In genomic region chr12:106766393-106766826, GRCh38 we compare ENCODE assay signal across 10 cellular contexts. TPM values are rescaled to one million over a fixed set of nuclear protein-coding genes. Genes with fewer than 3 reads are reported as not detected.
A peak's percentile ranks its signal among the peaks of the same experiment; 100 is the strongest.
DNase-seq lines count a peak whose midpoint lies in the region; ATAC-seq and TF ChIP-seq lines count a peak whose summit lies in the region.
"Had no signal": no experiment of that assay in that cellular context is flagged by ENCODE, and none has a peak within 500 bp of the region (broad histone marks: within the 10 kb centered on the region; RNA-seq: fewer than 3 reads in every experiment).

No MANE protein-coding gene starts in this region.

- no peak overlapping the region for H2BK5ac ChIP-seq in mesenchymal stem cell (ENCODE audit: low read depth, low read length, poor library complexity, severe bottlenecking)

- no peak overlapping the region for H2BK120ac ChIP-seq in mesenchymal stem cell (ENCODE audit: low read depth, low read length)

- no peaks in the 10 kb centered on the region for H3K79me1 ChIP-seq in mesenchymal stem cell (replicated peaks; ENCODE audit: low read length, poor library complexity, severe bottlenecking)

- H3K36me3 Mint-ChIP-seq in activated naive CD4-positive, alpha-beta T cell treated with anti-CD3 and anti-CD28 coated beads, Interleukin-2, amount 50 U/mL, for 24 hours, result no peaks in the 10 kb centered on the region
- H3K36me3 Mint-ChIP-seq in activated naive CD4-positive, alpha-beta T cell treated with anti-CD3 and anti-CD28 coated beads, Interleukin-2, amount 10 ng/mL, durations not matched to agents 7 days and 5 days, result no peaks in the 10 kb centered on the region
- no peaks in the 10 kb centered on the region for H3K36me3 Mint-ChIP-seq in dendritic cell treated with granulocyte-macrophage colony-stimulating factor and Interleukin-4, amounts not matched to agents 40 ng/mL and 50 ng/mL, for 4 days (ENCODE audit: low read depth)
- H3K36me3 Mint-ChIP-seq in type B pancreatic cell, result no peaks in the 10 kb centered on the region

- H2AFZ ChIP-seq in mesenchymal stem cell (ENCODE audit: low read depth, low read length), result no peak overlapping the region

- H3K18ac ChIP-seq in mesenchymal stem cell (ENCODE audit: low read depth in 1 of 2, low read length in 2 of 2), result no peak overlapping the region

- peak overlapping the region; percentile 70 for H3K4me3 Mint-ChIP-seq in activated naive CD4-positive, alpha-beta T cell treated with anti-CD3 and anti-CD28 coated beads, Interleukin-2, amount 50 U/mL, for 24 hours
- H3K4me3 Mint-ChIP-seq in activated naive CD4-positive, alpha-beta T cell treated with anti-CD3 and anti-CD28 coated beads, Interleukin-2, amount 10 ng/mL, durations not matched to agents 7 days and 5 days, result no peak overlapping the region
- no peak overlapping the region for H3K4me3 Mint-ChIP-seq in dendritic cell treated with granulocyte-macrophage colony-stimulating factor and Interleukin-4, amounts not matched to agents 40 ng/mL and 50 ng/mL, for 4 days
- H3K4me3 Mint-ChIP-seq in type B pancreatic cell, result no peak overlapping the region

- no peak for ATAC-seq in HG03469 (IDR thresholded peaks at IDR 0.05; ENCODE audit: unreplicated experiment)
- ATAC-seq: mucosa of descending colon had no signal

- no peak overlapping the region for H3K9ac ChIP-seq in mesenchymal stem cell (ENCODE audit: low read length)

- peak overlapping the region; percentile 36 for H3K27ac Mint-ChIP-seq in activated naive CD4-positive, alpha-beta T cell treated with anti-CD3 and anti-CD28 coated beads, Interleukin-2, amount 50 U/mL, for 24 hours
- H3K27ac Mint-ChIP-seq in activated naive CD4-positive, alpha-beta T cell treated with anti-CD3 and anti-CD28 coated beads, Interleukin-2, amount 10 ng/mL, durations not matched to agents 7 days and 5 days, result no peak overlapping the region
- peak overlapping the region; percentile 15 for H3K27ac Mint-ChIP-seq in dendritic cell treated with granulocyte-macrophage colony-stimulating factor and Interleukin-4, amounts not matched to agents 40 ng/mL and 50 ng/mL, for 4 days
- H3K27ac Mint-ChIP-seq in type B pancreatic cell, result peak overlapping the region; percentile 34

- CTCF ChIA-PET in activated naive CD4-positive, alpha-beta T cell treated with anti-CD3 and anti-CD28 coated beads, Interleukin-2, amount 10 ng/mL, durations not matched to agents 7 days and 5 days (lab: Charles Lee), result interaction anchor here (0.9 kb wide), 1 partner anchor 13 kb away, joined by 4 read pairs; no protein-coding TSS in a partner anchor

- no peak for TF ChIP-seq CTCF in type B pancreatic cell (conservative IDR thresholded peaks at IDR 0.05)

- no peak overlapping the region for H3K14ac ChIP-seq in mesenchymal stem cell (ENCODE audit: low read length in 2 of 2)

- H4K8ac ChIP-seq in mesenchymal stem cell (ENCODE audit: low read length), result no peak overlapping the region

- H3K4me1 ChIP-seq in mesenchymal stem cell (ENCODE audit: control insufficient read depth, insufficient read depth, low read depth, low read length), result peaks cover 10% of the 10 kb centered on the region

- WGBS in mesenchymal stem cell, result 97% methylated on average over 2 of the region's 8 CpGs

- H3K9me3 Mint-ChIP-seq in activated naive CD4-positive, alpha-beta T cell treated with anti-CD3 and anti-CD28 coated beads, Interleukin-2, amount 50 U/mL, for 24 hours, result no peaks in the 10 kb centered on the region
- no peaks in the 10 kb centered on the region for H3K9me3 Mint-ChIP-seq in activated naive CD4-positive, alpha-beta T cell treated with anti-CD3 and anti-CD28 coated beads, Interleukin-2, amount 10 ng/mL, durations not matched to agents 7 days and 5 days
- H3K9me3 Mint-ChIP-seq in dendritic cell treated with granulocyte-macrophage colony-stimulating factor and Interleukin-4, amounts not matched to agents 40 ng/mL and 50 ng/mL, for 4 days, result no peaks in the 10 kb centered on the region
- peaks cover 3% of the 10 kb centered on the region for H3K9me3 Mint-ChIP-seq in type B pancreatic cell

- no peak overlapping the region for H3K4ac ChIP-seq in mesenchymal stem cell (ENCODE audit: low read depth in 1 of 2, low read length in 2 of 2)

- DNase-seq in activated naive CD4-positive, alpha-beta T cell treated with anti-CD3 and anti-CD28 coated beads, Interleukin-2, amount 10 ng/mL, durations not matched to agents 7 days and 5 days, result no peak
- DNase-seq in mesenchymal stem cell, result peak; percentile 22
- no peak for DNase-seq in type B pancreatic cell (ENCODE audit: extremely low spot score, unreplicated experiment)
- no peak for DNase-seq in Kasumi-1 (lab: John Stamatoyannopoulos, UW)
- no peak for DNase-seq in activated CD8-positive, alpha-beta memory T cell treated with anti-CD3 and anti-CD28 coated beads for 24 hours
- DNase-seq: effector CD4-positive, alpha-beta T cell had no signal

- no peak overlapping the region for H3K27ac ChIP-seq in mesenchymal stem cell (ENCODE audit: low read length, poor library complexity, severe bottlenecking)

- no peak overlapping the region for H2BK15ac ChIP-seq in mesenchymal stem cell (ENCODE audit: low read depth, poor library complexity, severe bottlenecking)

- H3K4me1 Mint-ChIP-seq in activated naive CD4-positive, alpha-beta T cell treated with anti-CD3 and anti-CD28 coated beads, Interleukin-2, amount 50 U/mL, for 24 hours, result peaks cover 21% of the 10 kb centered on the region
- no peaks in the 10 kb centered on the region for H3K4me1 Mint-ChIP-seq in activated naive CD4-positive, alpha-beta T cell treated with anti-CD3 and anti-CD28 coated beads, Interleukin-2, amount 10 ng/mL, durations not matched to agents 7 days and 5 days
- peaks cover 9% of the 10 kb centered on the region for H3K4me1 Mint-ChIP-seq in dendritic cell treated with granulocyte-macrophage colony-stimulating factor and Interleukin-4, amounts not matched to agents 40 ng/mL and 50 ng/mL, for 4 days (ENCODE audit: low read depth)
- peaks cover 38% of the 10 kb centered on the region for H3K4me1 Mint-ChIP-seq in type B pancreatic cell (ENCODE audit: unreplicated experiment)

- no peak overlapping the region for H3K4me2 ChIP-seq in mesenchymal stem cell (ENCODE audit: low read length, poor library complexity, severe bottlenecking)

- no peak overlapping the region for H3K4me3 ChIP-seq in mesenchymal stem cell (ENCODE audit: insufficient read depth in 1 of 2, low read depth in 1 of 2, low read length in 2 of 2)
- H3K4me3 ChIP-seq: mucosa of descending colon had no signal

- no peaks in the 10 kb centered on the region for H3K9me3 ChIP-seq in mesenchymal stem cell (ENCODE audit: control insufficient read depth, low read length)
- H3K9me3 ChIP-seq: mucosa of descending colon had no signal

- H4K91ac ChIP-seq in mesenchymal stem cell (ENCODE audit: low read length), result no peak overlapping the region

- no peaks in the 10 kb centered on the region for H3K27me3 Mint-ChIP-seq in activated naive CD4-positive, alpha-beta T cell treated with anti-CD3 and anti-CD28 coated beads, Interleukin-2, amount 50 U/mL, for 24 hours
- H3K27me3 Mint-ChIP-seq in activated naive CD4-positive, alpha-beta T cell treated with anti-CD3 and anti-CD28 coated beads, Interleukin-2, amount 10 ng/mL, durations not matched to agents 7 days and 5 days, result peaks cover 25% of the 10 kb centered on the region
- H3K27me3 Mint-ChIP-seq in dendritic cell treated with granulocyte-macrophage colony-stimulating factor and Interleukin-4, amounts not matched to agents 40 ng/mL and 50 ng/mL, for 4 days, result peaks cover 46% of the 10 kb centered on the region
- H3K27me3 Mint-ChIP-seq in type B pancreatic cell, result peaks cover 16% of the 10 kb centered on the region

- intact Hi-C loops in dendritic cell treated with granulocyte-macrophage colony-stimulating factor and Interleukin-4, amounts not matched to agents 40 ng/mL and 50 ng/mL, for 4 days (cut with micrococcal nuclease), result no loop called here

- H2AK5ac ChIP-seq in mesenchymal stem cell (ENCODE audit: low read length, severe bottlenecking), result no peak overlapping the region

- H3K23ac ChIP-seq in mesenchymal stem cell (ENCODE audit: low read length in 2 of 2), result no peak overlapping the region

- peaks cover 0 to 10% of the 10 kb centered on the region in 2 experiments for H3K27me3 ChIP-seq in mesenchymal stem cell (ENCODE audit: control insufficient read depth in 1 of 2, insufficient read depth in 1 of 2, low read length in 2 of 2)

- H3K36me3 ChIP-seq in mesenchymal stem cell (ENCODE audit: control insufficient read depth in 1 of 2, insufficient read depth in 2 of 2, low read depth in 1 of 2, low read length in 2 of 2), result no peaks in the 10 kb centered on the region

- H2BK12ac ChIP-seq in mesenchymal stem cell (ENCODE audit: low read length in 2 of 2), result no peak overlapping the region

RNA-seq across cellular contexts. Expression of gene RIC8B, which starts 8.1 kb away (rescaled TPM):
- polyA plus RNA-seq in mesenchymal stem cell (2013, experiment 1 of 2), result 7.6 TPM
- 6.9 TPM for polyA plus RNA-seq in mesenchymal stem cell (2013, experiment 2 of 2)
- total RNA-seq in type B pancreatic cell (ENCODE audit: low replicate concordance), result 9.8 and 22.1 TPM in 2 replicates
